Comparison of ENCODE assay signal across 9 cellular contexts in genomic region chr6:146785001-146785585, GRCh38.
DNase-seq lines count a peak whose midpoint lies in the region; ATAC-seq lines count a peak whose summit lies in the region.
"Had no signal": no experiment of that assay in that cellular context is flagged by ENCODE, and none has a peak within 500 bp of the region (broad histone marks: within the 10 kb centered on the region; RNA-seq: fewer than 3 reads in every experiment).

No MANE protein-coding gene starts in this region.

- CTCF ChIA-PET in activated CD4-positive, alpha-beta memory T cell treated with anti-CD3 and anti-CD28 coated beads for 36 hours (lab: Charles Lee), result interaction anchor here (0.6 to 1.2 kb wide), 8 partner anchors 8 to 722 kb away, joined by 3 to 4 read pairs (median 3); partner anchors contain the start of gene RAB32

- no peaks in the 10 kb centered on the region for H3K9me3 Mint-ChIP-seq in activated CD4-positive, alpha-beta memory T cell treated with anti-CD3 and anti-CD28 coated beads for 36 hours
- H3K9me3 Mint-ChIP-seq in immature natural killer cell, result peaks cover 0 to 5% (median under 1%) of the 10 kb centered on the region in 6 donors
- H3K9me3 Mint-ChIP-seq: stimulated activated naive CD8-positive, alpha-beta T cell treated with anti-CD3 and anti-CD28 coated beads, Interleukin-15, Interleukin-2, amounts not matched to agents 100 ng/mL and 50 ng/mL, for 24 hours had no signal

- no peak overlapping the region for H3K4me3 Mint-ChIP-seq in activated CD4-positive, alpha-beta memory T cell treated with anti-CD3 and anti-CD28 coated beads for 36 hours
- no peak overlapping the region for H3K4me3 Mint-ChIP-seq in immature natural killer cell
- H3K4me3 Mint-ChIP-seq: stimulated activated naive CD8-positive, alpha-beta T cell treated with anti-CD3 and anti-CD28 coated beads, Interleukin-15, Interleukin-2, amounts not matched to agents 100 ng/mL and 50 ng/mL, for 24 hours had no signal

- peaks cover 1% of the 10 kb centered on the region for H3K27me3 Mint-ChIP-seq in activated CD4-positive, alpha-beta memory T cell treated with anti-CD3 and anti-CD28 coated beads for 36 hours
- H3K27me3 Mint-ChIP-seq in immature natural killer cell (ENCODE audit: low read depth in 3 of 3), result peaks cover 0 to 5% (median 0%) of the 10 kb centered on the region in 3 donors

- intact Hi-C loops in activated CD4-positive, alpha-beta memory T cell treated with anti-CD3 and anti-CD28 coated beads for 36 hours (cut with micrococcal nuclease), result loop anchor here (10.0 kb wide), 3 partner anchors 240 to 1050 kb away; partner anchors contain the start of genes EPM2A, FBXO30 and RAB32

- POLR2A ChIA-PET in activated CD4-positive, alpha-beta memory T cell treated with anti-CD3 and anti-CD28 coated beads for 36 hours (lab: Charles Lee), result no interaction called here

- DNase-seq in EL, result peak; percentile 45
- DNase-seq in NCI-H2227 treated with DMSO at 0.1 percent for 48 hours (lab: John Stamatoyannopoulos, UW), result peak; percentile 4
- peak; percentile 13 for DNase-seq in activated CD4-positive, alpha-beta memory T cell treated with anti-CD3 and anti-CD28 coated beads for 36 hours
- DNase-seq in iPS-NIHi7 (ENCODE audit: extremely low spot score), result peak; percentile 33
- no peak for DNase-seq in GOT3 (lab: John Stamatoyannopoulos, UW)
- DNase-seq in immature natural killer cell, result no peak

- H3K27ac Mint-ChIP-seq in activated CD4-positive, alpha-beta memory T cell treated with anti-CD3 and anti-CD28 coated beads for 36 hours, result no peak overlapping the region
- no peak overlapping the region for H3K27ac Mint-ChIP-seq in immature natural killer cell
- H3K27ac Mint-ChIP-seq: stimulated activated naive CD8-positive, alpha-beta T cell treated with anti-CD3 and anti-CD28 coated beads, Interleukin-15, Interleukin-2, amounts not matched to agents 100 ng/mL and 50 ng/mL, for 24 hours had no signal

- ATAC-seq in GM19397 (IDR thresholded peaks at IDR 0.05; ENCODE audit: unreplicated experiment), result peak; percentile 79
- ATAC-seq in HG03280 (IDR thresholded peaks at IDR 0.05; ENCODE audit: unreplicated experiment), result peak; percentile 97

- H3K36me3 Mint-ChIP-seq in activated CD4-positive, alpha-beta memory T cell treated with anti-CD3 and anti-CD28 coated beads for 36 hours, result no peaks in the 10 kb centered on the region
- H3K36me3 Mint-ChIP-seq in immature natural killer cell, result no peaks in the 10 kb centered on the region

- H3K4me1 Mint-ChIP-seq in activated CD4-positive, alpha-beta memory T cell treated with anti-CD3 and anti-CD28 coated beads for 36 hours (ENCODE audit: low read depth), result peaks cover 9% of the 10 kb centered on the region
- no peaks in the 10 kb centered on the region for H3K4me1 Mint-ChIP-seq in immature natural killer cell

Comparison
In these comparisons a context has a peak if more than half of its experiments do, and no peak if none do; other contexts are left out.
1. DNase-seq: peak in EL (single experiment), NCI-H2227 treated with DMSO at 0.1 percent for 48 hours (single experiment), activated CD4-positive, alpha-beta memory T cell treated with anti-CD3 and anti-CD28 coated beads for 36 hours (single experiment) and iPS-NIHi7 (single experiment); none in GOT3 (single experiment) and immature natural killer cell (0 of 3).